Comparison of ENCODE assay signal across 30 cellular contexts in the genomic region with DNA sequence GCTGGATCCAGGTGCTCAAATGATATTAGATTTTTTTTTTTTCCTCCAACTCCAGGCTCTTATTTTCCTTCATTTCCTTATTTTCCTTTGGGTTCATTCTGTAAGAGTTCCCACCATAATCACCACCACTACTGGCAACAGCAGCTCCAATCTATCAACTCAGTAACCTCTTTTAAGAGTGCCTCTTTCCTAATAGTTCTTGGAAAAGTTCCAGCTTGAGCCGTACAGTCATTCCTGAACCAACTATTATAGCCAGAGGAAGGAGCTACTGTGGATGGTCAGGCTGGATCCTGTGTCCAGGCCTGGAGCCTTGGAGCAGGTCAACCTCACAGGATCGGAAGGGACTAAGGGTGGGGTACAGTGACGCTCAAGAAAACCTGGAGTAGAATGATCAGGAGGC. TPM values are rescaled to one million over a fixed set of nuclear protein-coding genes. Genes with fewer than 3 reads are reported as not detected.
"Had no signal": no experiment of that assay in that cellular context is flagged by ENCODE, and none has a peak within 500 bp of the region (broad histone marks: within the 10 kb centered on the region; RNA-seq: fewer than 3 reads in every experiment).

No MANE protein-coding gene starts in this region.

- FAIRE-seq: kidney had no signal

- DNase-seq: activated CD4-positive, alpha-beta T cell treated with anti-CD3 and anti-CD28 coated beads for 48 hours; activated CD4-positive, alpha-beta T cell treated with anti-CD3 and anti-CD28 coated beads, Interleukin-2, amount 50 U/mL, for 48 hours; activated CD8-positive, alpha-beta memory T cell treated with anti-CD3 and anti-CD28 coated beads for 24 hours; activated effector memory CD4-positive, alpha-beta T cell treated with Interleukin-2 at 50 U/mL for 16 hours; activated naive CD4-positive, alpha-beta T cell treated with Interleukin-2 at 50 U/mL for 16 hours; aorta; body of pancreas; caudate nucleus; esophagus squamous epithelium; foreskin fibroblast; hypothalamus; immature natural killer cell; kidney; left colon; midbrain; naive thymus-derived CD4-positive, alpha-beta T cell; ovary; stimulated activated CD4-positive, alpha-beta T cell treated with anti-CD3 and anti-CD28 coated beads, Interleukin-12 subunit alpha, Interleukin-12 subunit beta, amount 100 ng/mL, for 4 hours; stimulated activated CD4-positive, alpha-beta T cell treated with anti-CD3 and anti-CD28 coated beads, Interleukin-4, amount 100 ng/mL, for 1 hour; stimulated activated naive CD8-positive, alpha-beta T cell treated with anti-CD3 and anti-CD28 coated beads, Interleukin-15, Interleukin-2, amounts not matched to agents 100 U/mL and 50 U/mL, for 24 hours; T-helper 9 cell; upper lobe of left lung; WERI-Rb-1 had no signal

- H3K4me3 ChIP-seq: body of pancreas, esophagus squamous epithelium, ovary, right lobe of liver, skin epidermis, upper lobe of left lung, vagina had no signal

- H3K36me3 ChIP-seq: esophagus squamous epithelium, ovary, right lobe of liver, upper lobe of left lung, vagina, WERI-Rb-1 had no signal

- ATAC-seq: activated CD4-positive, CD25-positive, alpha-beta regulatory T cell treated with anti-CD3 and anti-CD28 coated beads, Interleukin-2, amount 50 U/mL, for 24 hours; body of pancreas; left colon; naive thymus-derived CD4-positive, alpha-beta T cell; right lobe of liver; stimulated activated naive CD8-positive, alpha-beta T cell treated with anti-CD3 and anti-CD28 coated beads, Interleukin-15, Interleukin-2, amounts not matched to agents 100 U/mL and 50 U/mL, for 24 hours had no signal

- H3K27me3 ChIP-seq: body of pancreas, ovary, right lobe of liver, upper lobe of left lung, vagina had no signal

RNA-seq across cellular contexts. Expression of a gene that starts 4.2 kb away (rescaled TPM):
- total RNA-seq: left colon; naive thymus-derived CD4-positive, alpha-beta T cell; progenitor cell of endocrine pancreas; renal cortical epithelial cell had no signal
- polyA plus RNA-seq: immature natural killer cell; naive thymus-derived CD4-positive, alpha-beta T cell; neural cell had no signal
